In genomic region chr1:241221319-241221718, GRCh38 we compare ENCODE assay signal across 10 cellular contexts.
"Had no signal": no experiment of that assay in that cellular context is flagged by ENCODE, and none has a peak within 500 bp of the region (broad histone marks: within the 10 kb centered on the region; RNA-seq: fewer than 3 reads in every experiment).

No MANE protein-coding gene starts in this region.

- DNase-seq: GM23248, GOT3, H7, HFFc6, KBM-7 had no signal

- H3K9me3 ChIP-seq: HAP-1 had no signal

- H3K27me3 Mint-ChIP-seq: IgD-negative memory B cell had no signal

- H3K9me3 Mint-ChIP-seq: HFFc6 had no signal

- H3K27ac ChIP-seq: GM23248, HL-60 had no signal

- H3K4me3 Mint-ChIP-seq: HFFc6 had no signal

- H2AFZ ChIP-seq: GM23248 had no signal

- H3K27ac Mint-ChIP-seq: HFFc6, IgD-negative memory B cell had no signal

- H3K4me3 ChIP-seq: GM23248, HAP-1 had no signal

- ATAC-seq: HCT116, HepG2 had no signal

- H3K36me3 ChIP-seq: HAP-1 had no signal
